Comparison of ENCODE assay signal across 1 cellular context in genomic region chr9:136202449-136203405, GRCh38.
TF ChIP-seq lines count a peak whose summit lies in the region.

No MANE protein-coding gene starts in this region.

TF ChIP-seq in SK-N-SH treated with all-trans-retinoic acid at 6 μM for 48 hours, 23 proteins besides CTCF, POLR2A, EP300 and RAD21 (continued from another document):
- TF ChIP-seq, protein P1, sequence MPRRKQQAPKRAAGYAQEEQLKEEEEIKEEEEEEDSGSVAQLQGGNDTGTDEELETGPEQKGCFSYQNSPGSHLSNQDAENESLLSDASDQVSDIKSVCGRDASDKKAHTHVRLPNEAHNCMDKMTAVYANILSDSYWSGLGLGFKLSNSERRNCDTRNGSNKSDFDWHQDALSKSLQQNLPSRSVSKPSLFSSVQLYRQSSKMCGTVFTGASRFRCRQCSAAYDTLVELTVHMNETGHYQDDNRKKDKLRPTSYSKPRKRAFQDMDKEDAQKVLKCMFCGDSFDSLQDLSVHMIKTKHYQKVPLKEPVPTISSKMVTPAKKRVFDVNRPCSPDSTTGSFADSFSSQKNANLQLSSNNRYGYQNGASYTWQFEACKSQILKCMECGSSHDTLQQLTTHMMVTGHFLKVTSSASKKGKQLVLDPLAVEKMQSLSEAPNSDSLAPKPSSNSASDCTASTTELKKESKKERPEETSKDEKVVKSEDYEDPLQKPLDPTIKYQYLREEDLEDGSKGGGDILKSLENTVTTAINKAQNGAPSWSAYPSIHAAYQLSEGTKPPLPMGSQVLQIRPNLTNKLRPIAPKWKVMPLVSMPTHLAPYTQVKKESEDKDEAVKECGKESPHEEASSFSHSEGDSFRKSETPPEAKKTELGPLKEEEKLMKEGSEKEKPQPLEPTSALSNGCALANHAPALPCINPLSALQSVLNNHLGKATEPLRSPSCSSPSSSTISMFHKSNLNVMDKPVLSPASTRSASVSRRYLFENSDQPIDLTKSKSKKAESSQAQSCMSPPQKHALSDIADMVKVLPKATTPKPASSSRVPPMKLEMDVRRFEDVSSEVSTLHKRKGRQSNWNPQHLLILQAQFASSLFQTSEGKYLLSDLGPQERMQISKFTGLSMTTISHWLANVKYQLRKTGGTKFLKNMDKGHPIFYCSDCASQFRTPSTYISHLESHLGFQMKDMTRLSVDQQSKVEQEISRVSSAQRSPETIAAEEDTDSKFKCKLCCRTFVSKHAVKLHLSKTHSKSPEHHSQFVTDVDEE (CRISPR knock-in tag; IDR thresholded peaks at IDR 0.05), result no peak
- TF ChIP-seq PPARA (CRISPR knock-in tag; IDR thresholded peaks at IDR 0.05; ENCODE audit: borderline replicate concordance) (no peak), ZC3H10 (CRISPR knock-in tag; IDR thresholded peaks at IDR 0.05) (no peak), ZNF565 (CRISPR knock-in tag; conservative IDR thresholded peaks at IDR 0.05; ENCODE audit: low read depth) (no peak), CREB5 (CRISPR knock-in tag; IDR thresholded peaks at IDR 0.05; ENCODE audit: low read depth) (no peak), OSR1 (CRISPR knock-in tag; IDR thresholded peaks at IDR 0.05) (no peak), ZNF8 (CRISPR knock-in tag; IDR thresholded peaks at IDR 0.05) (no peak), TCF4 (CRISPR knock-in tag; IDR thresholded peaks at IDR 0.05; ENCODE audit: borderline replicate concordance) (no peak)
- TF ChIP-seq, protein P2, sequence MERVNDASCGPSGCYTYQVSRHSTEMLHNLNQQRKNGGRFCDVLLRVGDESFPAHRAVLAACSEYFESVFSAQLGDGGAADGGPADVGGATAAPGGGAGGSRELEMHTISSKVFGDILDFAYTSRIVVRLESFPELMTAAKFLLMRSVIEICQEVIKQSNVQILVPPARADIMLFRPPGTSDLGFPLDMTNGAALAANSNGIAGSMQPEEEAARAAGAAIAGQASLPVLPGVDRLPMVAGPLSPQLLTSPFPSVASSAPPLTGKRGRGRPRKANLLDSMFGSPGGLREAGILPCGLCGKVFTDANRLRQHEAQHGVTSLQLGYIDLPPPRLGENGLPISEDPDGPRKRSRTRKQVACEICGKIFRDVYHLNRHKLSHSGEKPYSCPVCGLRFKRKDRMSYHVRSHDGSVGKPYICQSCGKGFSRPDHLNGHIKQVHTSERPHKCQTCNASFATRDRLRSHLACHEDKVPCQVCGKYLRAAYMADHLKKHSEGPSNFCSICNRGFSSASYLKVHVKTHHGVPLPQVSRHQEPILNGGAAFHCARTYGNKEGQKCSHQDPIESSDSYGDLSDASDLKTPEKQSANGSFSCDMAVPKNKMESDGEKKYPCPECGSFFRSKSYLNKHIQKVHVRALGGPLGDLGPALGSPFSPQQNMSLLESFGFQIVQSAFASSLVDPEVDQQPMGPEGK (CRISPR knock-in tag; IDR thresholded peaks at IDR 0.05; ENCODE audit: borderline replicate concordance), result no peak
